Comparison of ENCODE assay signal across 17 cellular contexts in genomic region chr16:67651039-67651438, GRCh38. TPM values are rescaled to one million over a fixed set of nuclear protein-coding genes. Genes with fewer than 3 reads are reported as not detected.
"Had no signal": no experiment of that assay in that cellular context is flagged by ENCODE, and none has a peak within 500 bp of the region (broad histone marks: within the 10 kb centered on the region; RNA-seq: fewer than 3 reads in every experiment).

No MANE protein-coding gene starts in this region.

- ATAC-seq: left lobe of liver, mucosa of descending colon, natural killer cell had no signal

- H3K9me3 Mint-ChIP-seq: natural killer cell had no signal

- H3K36me3 Mint-ChIP-seq: natural killer cell had no signal

- DNase-seq: activated CD4-positive, alpha-beta T cell treated with anti-CD3 and anti-CD28 coated beads, Interleukin-2, amount 50 U/mL, for 48 hours; activated naive CD4-positive, alpha-beta T cell; caudate nucleus; effector CD4-positive, alpha-beta T cell; esophagus squamous epithelium; hippocampal formation; natural killer cell; nucleus accumbens; stimulated activated CD4-positive, alpha-beta T cell treated with anti-CD3 and anti-CD28 coated beads, Interleukin-2, amount 100 ng/mL, for 48 hours; stimulated activated naive CD4-positive, alpha-beta T cell treated with Interleukin-2 at 50 U/mL for 16 hours; transverse colon had no signal

- H3K27ac ChIP-seq: coronary artery, esophagus squamous epithelium, transverse colon, VCaP had no signal

- H3K36me3 ChIP-seq: esophagus squamous epithelium, transverse colon had no signal

- H3K9me3 ChIP-seq: esophagus squamous epithelium, mucosa of descending colon, transverse colon had no signal

- H3K4me3 ChIP-seq: coronary artery, esophagus squamous epithelium, mucosa of descending colon, transverse colon had no signal

RNA-seq across cellular contexts. Expression of gene CARMIL2, which starts 6.1 kb away (rescaled TPM):
- total RNA-seq: skeletal muscle tissue had no signal
- polyA plus RNA-seq: keratinocyte had no signal
